Comparison of ENCODE assay signal across 26 cellular contexts in the genomic region with DNA sequence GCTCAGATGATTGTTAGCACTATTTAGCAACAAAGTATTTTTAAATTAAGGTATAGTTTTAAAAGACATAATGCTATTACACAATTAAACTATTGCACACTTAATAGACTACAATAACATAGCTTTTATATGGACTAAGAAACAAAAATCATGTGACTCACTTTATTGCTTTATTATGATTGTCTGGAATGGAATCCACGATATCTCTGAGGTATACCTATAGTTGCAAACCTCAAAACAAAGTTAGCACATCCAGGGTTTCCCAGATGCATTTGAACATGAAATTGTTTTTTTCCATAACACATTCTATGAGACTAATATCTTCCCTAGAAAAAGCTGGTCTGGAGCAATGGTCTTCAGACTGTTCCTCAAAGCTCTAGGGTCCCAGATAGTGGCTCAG. TPM values are rescaled to one million over a fixed set of nuclear protein-coding genes. Genes with fewer than 3 reads are reported as not detected.
DNase-seq lines count a peak whose midpoint lies in the region; ATAC-seq, FAIRE-seq and TF ChIP-seq lines count a peak whose summit lies in the region.
"Had no signal": no experiment of that assay in that cellular context is flagged by ENCODE, and none has a peak within 500 bp of the region (broad histone marks: within the 10 kb centered on the region; RNA-seq: fewer than 3 reads in every experiment).

No MANE protein-coding gene starts in this region.

- in situ Hi-C loops in IMR-90 (cut with MboI; ENCODE audit: low sequenced_read_pairs): no loop called here

- no peaks in the 10 kb centered on the region for H3K27me3 ChIP-seq in IMR-90 (ENCODE audit: control insufficient read depth, insufficient read depth, low read length)
- no peaks in the 10 kb centered on the region for H3K27me3 ChIP-seq in RWPE2 (ENCODE audit: insufficient read depth, poor library complexity, severe bottlenecking)
- no peaks in the 10 kb centered on the region for H3K27me3 ChIP-seq in gastroesophageal sphincter
- no peaks in the 10 kb centered on the region for H3K27me3 ChIP-seq in small intestine (ENCODE audit: control insufficient read depth in 2 of 2, insufficient read depth in 2 of 2, low read length in 2 of 2)
- no peaks in the 10 kb centered on the region for H3K27me3 ChIP-seq in body of pancreas
- H3K27me3 ChIP-seq in Peyer's patch: no peaks in the 10 kb centered on the region
- H3K27me3 ChIP-seq: SJSA1 had no signal

- H2BK20ac ChIP-seq in IMR-90 (ENCODE audit: low read depth, low read length): peak overlapping the region; percentile 57

- POLR2A ChIA-PET in IMR-90 (lab: Charles Lee; ENCODE audit: unreplicated experiment): interaction anchor here (0.5 to 0.6 kb wide), 2 partner anchors 11 to 44 kb away, joined by 3 read pairs; no protein-coding TSS in a partner anchor

- H3K18ac ChIP-seq in IMR-90 (ENCODE audit: low read depth, low read length): no peak overlapping the region

- TF ChIP-seq CTCF in IMR-90 (conservative IDR thresholded peaks at IDR 0.05; ENCODE audit: low read depth, low read length) (no peak), RWPE2 (IDR thresholded peaks at IDR 0.05; ENCODE audit: poor library complexity, severe bottlenecking) (no peak), gastroesophageal sphincter (IDR thresholded peaks at IDR 0.05) (no peak), body of pancreas (IDR thresholded peaks at IDR 0.05) (no peak), Peyer's patch (IDR thresholded peaks at IDR 0.05) (no peak)

- no peak overlapping the region for H3K9ac ChIP-seq in IMR-90 (ENCODE audit: low read depth, low read length)

- no TSS peak for BruUV-seq in IMR-90 (replicated peaks; lab: Mats Ljungman, UMichigan)

- H3K79me1 ChIP-seq in IMR-90 (ENCODE audit: low read depth in 1 of 2, low read length in 2 of 2): peaks cover 0 to 11% of the 10 kb centered on the region in 2 experiments; a peak in 1 of 4 replicates

- intact Hi-C loops in IMR-90 (cut with micrococcal nuclease) (no loop called here), body of pancreas (cut with DNase I) (no loop called here)

- no peak overlapping the region for H3K14ac ChIP-seq in IMR-90 (replicated peaks; ENCODE audit: low read depth, low read length)

- H2BK120ac ChIP-seq in IMR-90 (ENCODE audit: low read depth, low read length): peak overlapping the region; percentile 37; the same call in 1 of the 2 replicates

- dilution Hi-C loops in IMR-90 (cut with HindIII; ENCODE audit: low sequenced_read_pairs, unreplicated experiment): no loop called here

- H3K9me1 ChIP-seq in IMR-90 (ENCODE audit: insufficient read depth, low read length): peaks cover 3% of the 10 kb centered on the region

- H4K20me1 ChIP-seq in IMR-90 (ENCODE audit: insufficient read depth, low read length): no peaks in the 10 kb centered on the region

- peak overlapping the region; percentile 68; the same call in 1 of the 2 replicates for H2AK5ac ChIP-seq in IMR-90 (ENCODE audit: low read depth, low read length)

- H3K4ac ChIP-seq in IMR-90 (ENCODE audit: low read depth, low read length): no peak overlapping the region

- no peak for FAIRE-seq in small intestine (lab: Jason Lieb, UNC)
- FAIRE-seq: G401.6 had no signal

- no peak for TF ChIP-seq EP300 in gastroesophageal sphincter (IDR thresholded peaks at IDR 0.05)

- no peak overlapping the region for H2BK5ac ChIP-seq in IMR-90 (ENCODE audit: low read depth, low read length, poor library complexity, severe bottlenecking)

- ATAC-seq in IMR-90 (ENCODE audit: low read depth) (no peak), RWPE2 (ENCODE audit: low read depth) (peak; percentile 19; the same call in 2 of the 3 replicates), gastroesophageal sphincter (no peak), body of pancreas (no peak), HG03135 (IDR thresholded peaks at IDR 0.05; ENCODE audit: unreplicated experiment) (no peak)
- ATAC-seq: activated CD4-positive, CD25-positive, alpha-beta regulatory T cell treated with anti-CD3 and anti-CD28 coated beads, Interleukin-2, amount 50 U/mL, for 24 hours; CD8-positive, alpha-beta T cell; GM23338; naive thymus-derived CD8-positive, alpha-beta T cell; stimulated activated naive CD8-positive, alpha-beta T cell treated with anti-CD3 and anti-CD28 coated beads, Interleukin-15, Interleukin-2, amounts not matched to agents 100 U/mL and 50 U/mL, for 24 hours had no signal

- H3K27ac ChIP-seq in IMR-90 (ENCODE audit: insufficient read depth, low read length) (no peak overlapping the region), RWPE2 (ENCODE audit: poor library complexity, severe bottlenecking) (peak overlapping the region; percentile 99), gastroesophageal sphincter (peak overlapping the region in 3 of 4 donors; percentile 48 to 80 (median 70)), small intestine (ENCODE audit: low read depth in 1 of 2, low read length in 1 of 2) (peak overlapping the region in 1 of 2 donors; percentile 25), body of pancreas (no peak overlapping the region), Peyer's patch (peak overlapping the region in 2 of 4 donors; percentile 57 to 85)
- H3K27ac ChIP-seq: SJSA1 had no signal

- H3K9me3 ChIP-seq in IMR-90 (ENCODE audit: control insufficient read depth, insufficient read depth, low read length): peaks cover 9% of the 10 kb centered on the region
- peaks cover 6% of the 10 kb centered on the region for H3K9me3 ChIP-seq in RWPE2 (ENCODE audit: severe bottlenecking)
- peaks cover 0 to 27% (median 0%) of the 10 kb centered on the region in 3 donors for H3K9me3 ChIP-seq in gastroesophageal sphincter
- H3K9me3 ChIP-seq in small intestine (ENCODE audit: control insufficient read depth, low read depth): peaks cover 2% of the 10 kb centered on the region
- peaks cover 0 to 13% (median 0%) of the 10 kb centered on the region in 3 donors for H3K9me3 ChIP-seq in body of pancreas
- H3K9me3 ChIP-seq in Peyer's patch: peaks cover 0 to 14% (median 5%) of the 10 kb centered on the region in 4 donors

- H3K56ac ChIP-seq in IMR-90 (ENCODE audit: extremely low read depth, insufficient read depth, low read length): no peak overlapping the region

- DNase-seq in IMR-90: peak; percentile 29
- DNase-seq in RWPE2 (ENCODE audit: low spot score): no peak
- peak; percentile 66 for DNase-seq in small intestine
- DNase-seq in body of pancreas: no peak
- DNase-seq in Peyer's patch: no peak
- DNase-seq: activated CD4-positive, alpha-beta memory T cell treated with anti-CD3 and anti-CD28 coated beads, Interleukin-2, amount 10 ng/mL, durations not matched to agents 7 days and 5 days; CD8-positive, alpha-beta T cell; DMS153; effector CD4-positive, alpha-beta T cell; erythroblast; KBM-7; kidney glomerular epithelial cell; naive thymus-derived CD8-positive, alpha-beta T cell; NCI-H1436 treated with DMSO at 0.1 percent for 48 hours; stimulated activated CD4-positive, alpha-beta T cell treated with anti-CD3 and anti-CD28 coated beads, Interleukin-15, amount 100 ng/mL, for 24 hours; stimulated activated naive CD8-positive, alpha-beta T cell treated with anti-CD3 and anti-CD28 coated beads, Interleukin-15, Interleukin-2, amounts not matched to agents 100 U/mL and 50 U/mL, for 24 hours; T-helper 1 cell had no signal

- WGBS in IMR-90 (ENCODE audit: extremely low coverage in 2 of 2, insufficient read length in 1 of 2), 2 experiments: no CpG with 5 or more reads among the region's 1 CpG
- 78 to 87% methylated on average over 1 of the region's 1 CpG for WGBS in gastroesophageal sphincter (ENCODE audit: low coverage in 1 of 2), 2 donors
- 13 to 69% (median 32%) methylated on average over 1 of the region's 1 CpG for WGBS in small intestine, 3 donors
- WGBS in body of pancreas, 2 donors: 81 to 94% methylated on average over 1 of the region's 1 CpG

- CTCF ChIA-PET in IMR-90 (lab: Yijun Ruan, JAX): interaction anchor here (0.7 to 1.8 kb wide), 2 partner anchors 12 to 23 kb away, joined by 4 read pairs; no protein-coding TSS in a partner anchor

- TF ChIP-seq POLR2A in IMR-90 (IDR thresholded peaks at IDR 0.05; ENCODE audit: low read depth, low read length) (no peak), gastroesophageal sphincter (IDR thresholded peaks at IDR 0.05) (no peak), body of pancreas (IDR thresholded peaks at IDR 0.05) (no peak), Peyer's patch (IDR thresholded peaks at IDR 0.05) (no peak)

- no peak overlapping the region for H2AFZ ChIP-seq in IMR-90 (replicated peaks; ENCODE audit: low read length, poor library complexity)

- no peak overlapping the region; the same call in 2 of the 3 replicates for H2BK15ac ChIP-seq in IMR-90 (ENCODE audit: low read depth, low read length)

- no peak for TF ChIP-seq RAD21 in IMR-90 (IDR thresholded peaks at IDR 0.05; ENCODE audit: low read length)

- H3K23ac ChIP-seq in IMR-90 (ENCODE audit: low read depth, low read length): no peak overlapping the region

- H4K8ac ChIP-seq in IMR-90 (ENCODE audit: low read depth in 2 of 2, low read length in 2 of 2): no peak overlapping the region

- no peak overlapping the region for H2AK9ac ChIP-seq in IMR-90 (replicated peaks; ENCODE audit: low read depth, low read length, poor library complexity)

- H4K5ac ChIP-seq in IMR-90 (ENCODE audit: low read depth, low read length): no peak overlapping the region

- peaks cover 15% of the 10 kb centered on the region for H3K4me1 ChIP-seq in IMR-90 (ENCODE audit: control insufficient read depth, insufficient read depth, low read length)
- H3K4me1 ChIP-seq in RWPE2 (ENCODE audit: insufficient read depth, poor library complexity, severe bottlenecking): peaks cover 38% of the 10 kb centered on the region
- peaks cover 0 to 43% (median 5%) of the 10 kb centered on the region in 3 donors for H3K4me1 ChIP-seq in gastroesophageal sphincter
- H3K4me1 ChIP-seq in small intestine (ENCODE audit: control insufficient read depth in 2 of 2, insufficient read depth in 1 of 2, low read depth in 1 of 2, low read length in 1 of 2): peaks cover 0 to 3% of the 10 kb centered on the region in 2 donors
- peaks cover 12% of the 10 kb centered on the region for H3K4me1 ChIP-seq in body of pancreas
- peaks cover 0 to 30% (median 0%) of the 10 kb centered on the region in 4 donors for H3K4me1 ChIP-seq in Peyer's patch

- H3K4me3 ChIP-seq in IMR-90 (ENCODE audit: insufficient read depth, low read depth, low read length): no peak overlapping the region
- no peak overlapping the region for H3K4me3 ChIP-seq in RWPE2 (ENCODE audit: severe bottlenecking)
- H3K4me3 ChIP-seq in gastroesophageal sphincter: no peak overlapping the region
- H3K4me3 ChIP-seq in small intestine (ENCODE audit: low read depth in 1 of 2, low read length in 2 of 2): no peak overlapping the region
- H3K4me3 ChIP-seq in body of pancreas: no peak overlapping the region
- H3K4me3 ChIP-seq in Peyer's patch: no peak overlapping the region
- H3K4me3 ChIP-seq: GM23338, SJSA1 had no signal

- no peak overlapping the region for H3K4me2 ChIP-seq in IMR-90 (ENCODE audit: low read depth, low read length)
- H3K4me2 ChIP-seq: GM23338 had no signal

- no peak overlapping the region for H4K91ac ChIP-seq in IMR-90 (ENCODE audit: insufficient read depth, low read depth, low read length)

- H3K36me3 ChIP-seq in IMR-90 (ENCODE audit: control insufficient read depth, insufficient read depth, low read length) (no peaks in the 10 kb centered on the region), RWPE2 (ENCODE audit: low read depth) (no peaks in the 10 kb centered on the region), gastroesophageal sphincter (no peaks in the 10 kb centered on the region), small intestine (ENCODE audit: control insufficient read depth in 2 of 2, insufficient read depth in 2 of 2, low read length in 2 of 2) (no peaks in the 10 kb centered on the region), body of pancreas (replicated peaks in 1 of 2; ENCODE audit: insufficient read depth in 1 of 2, low read depth in 2 of 2) (no peaks in the 10 kb centered on the region), Peyer's patch (no peaks in the 10 kb centered on the region)
- H3K36me3 ChIP-seq: SJSA1 had no signal

RNA-seq across cellular contexts. Expression of a gene that starts 18.3 kb away (rescaled TPM):
- under 0.01 and 0.28 TPM in 2 replicates for total RNA-seq in IMR-90 (2012; rRNA removed)
- 0.07 and 0.26 TPM in 2 replicates for polyA plus RNA-seq in IMR-90 (2012; rRNA removed)
- polyA plus RNA-seq in IMR-90 (2012; cell fraction: cytosol; rRNA removed): 0.02 TPM in 2 replicates
- not detected in 2 replicates for polyA plus RNA-seq in IMR-90 (2012; cell fraction: nucleus; rRNA removed; ENCODE audit: low replicate concordance)
- not detected for total RNA-seq in gastroesophageal sphincter
- under 1 TPM in 1 of 3 donors, not detected in 2; 0.01 TPM for polyA plus RNA-seq in small intestine
- total RNA-seq in body of pancreas: not detected
- under 1 TPM in 2 of 4 donors, not detected in 2; 0.40 to 0.88 TPM for total RNA-seq in Peyer's patch
- total RNA-seq: CD8-positive, alpha-beta T cell; GM23338; mesenteric fat pad; naive thymus-derived CD8-positive, alpha-beta T cell; osteocyte had no signal
- polyA plus RNA-seq: GM23338; naive thymus-derived CD8-positive, alpha-beta T cell had no signal

RNA-seq across cellular contexts. Expression of a gene that starts 34.3 kb away (rescaled TPM):
- total RNA-seq in IMR-90 (2012; rRNA removed) (60.0 and 83.3 TPM in 2 replicates), gastroesophageal sphincter (10 to 100 TPM; 63.4 to 71.9 (median 71.1) TPM), body of pancreas (10 to 100 TPM; 32.0 to 43.1 TPM), Peyer's patch (10 to 100 TPM; 39.6 to 86.5 (median 50.7) TPM)
- polyA plus RNA-seq in IMR-90 (2012; rRNA removed) (48.4 and 65.1 TPM in 2 replicates), small intestine (10 to 100 TPM; 15.7 to 25.0 (median 15.7) TPM)
- polyA plus RNA-seq in IMR-90 (2012; cell fraction: cytosol; rRNA removed): 15.0 and 21.0 TPM in 2 replicates
- polyA plus RNA-seq in IMR-90 (2012; cell fraction: nucleus; rRNA removed; ENCODE audit: low replicate concordance): 13.4 and 65.9 TPM in 2 replicates

RNA-seq across cellular contexts. Expression of a gene that starts 49.5 kb away (rescaled TPM):
- total RNA-seq in IMR-90 (2012; rRNA removed) (4.5 and 6.4 TPM in 2 replicates), gastroesophageal sphincter (1 to 10 TPM in 3 of 4 donors, under 1 TPM in 1; 0.31 to 1.8 (median 1.2) TPM), body of pancreas (1 to 10 TPM; 2.3 to 4.7 TPM), Peyer's patch (1 to 10 TPM in 1 of 4 donors, under 1 TPM in 1, not detected in 2; 0.35 to 1.1 TPM)
- polyA plus RNA-seq in IMR-90 (2012; rRNA removed) (7.5 and 8.8 TPM in 2 replicates), small intestine (1 to 10 TPM in 1 of 3 donors, under 1 TPM in 1, not detected in 1; 0.54 to 4.1 TPM)
- 5.2 and 5.8 TPM in 2 replicates for polyA plus RNA-seq in IMR-90 (2012; cell fraction: cytosol; rRNA removed)
- polyA plus RNA-seq in IMR-90 (2012; cell fraction: nucleus; rRNA removed; ENCODE audit: low replicate concordance): 2.3 and 2.6 TPM in 2 replicates
- total RNA-seq: CD8-positive, alpha-beta T cell; mesenteric fat pad; naive thymus-derived CD8-positive, alpha-beta T cell; NCI-H460 had no signal
- polyA plus RNA-seq: naive thymus-derived CD8-positive, alpha-beta T cell had no signal

Comparison
In these comparisons a context has a peak if more than half of its experiments do, and no peak if none do; other contexts are left out.
1. DNase-seq: peak in IMR-90 (single experiment) and small intestine (single experiment); none in RWPE2 (single experiment), body of pancreas (0 of 4) and Peyer's patch (0 of 3).
2. H3K27ac ChIP-seq: peak in RWPE2 (single experiment) and gastroesophageal sphincter (3 of 4); none in IMR-90 (single experiment) and body of pancreas (0 of 4).